In the genomic region with DNA sequence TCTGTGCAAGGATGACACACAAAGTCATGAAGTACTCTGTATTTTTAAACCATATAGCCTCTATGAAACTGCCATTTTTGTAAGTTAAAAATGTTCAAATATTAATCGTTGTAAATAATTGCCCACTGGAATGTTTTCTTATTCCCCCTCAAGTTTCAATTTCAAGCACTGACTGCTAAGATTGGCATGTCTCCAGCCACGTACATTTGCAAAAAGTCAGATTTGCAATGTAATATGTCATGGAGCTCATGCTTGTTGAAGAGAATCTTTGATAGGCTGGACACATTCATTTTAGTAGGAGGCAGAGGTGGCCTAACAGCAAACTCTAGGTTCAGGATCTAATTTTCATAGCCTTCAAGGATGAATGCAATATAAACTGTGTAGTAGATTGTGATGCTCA, we compare ENCODE assay signal across 21 cellular contexts.
"Had no signal": no experiment of that assay in that cellular context is flagged by ENCODE, and none has a peak within 500 bp of the region (broad histone marks: within the 10 kb centered on the region; RNA-seq: fewer than 3 reads in every experiment).

No MANE protein-coding gene starts in this region.

- H3K36me3 Mint-ChIP-seq: natural killer cell treated with Interleukin-12 subunit alpha and Interleukin-12 subunit beta and Interleukin-15 and Interleukin-18, amount 100 ng/mL, for 72 hours had no signal

- ATAC-seq: activated CD4-positive, alpha-beta T cell treated with anti-CD3 and anti-CD28 coated beads for 36 hours; heart left ventricle; natural killer cell treated with Interleukin-12 subunit alpha and Interleukin-12 subunit beta and Interleukin-15 and Interleukin-18, amount 100 ng/mL, for 72 hours; stimulated activated naive CD8-positive, alpha-beta T cell treated with anti-CD3 and anti-CD28 coated beads, Interleukin-15, Interleukin-2, amounts not matched to agents 100 U/mL and 50 U/mL, for 24 hours; WTC11 had no signal

- H3K9me3 Mint-ChIP-seq: activated naive CD4-positive, alpha-beta T cell treated with anti-CD3 and anti-CD28 coated beads, Interleukin-2, amount 50 U/mL, for 24 hours; endodermal cell; natural killer cell treated with Interleukin-12 subunit alpha and Interleukin-12 subunit beta and Interleukin-15 and Interleukin-18, amount 100 ng/mL, for 72 hours; WTC11 had no signal

- H3K4me3 Mint-ChIP-seq: activated CD4-positive, alpha-beta T cell treated with anti-CD3 and anti-CD28 coated beads for 36 hours; activated naive CD4-positive, alpha-beta T cell treated with anti-CD3 and anti-CD28 coated beads, Interleukin-2, amount 50 U/mL, for 24 hours; endodermal cell; natural killer cell treated with Interleukin-12 subunit alpha and Interleukin-12 subunit beta and Interleukin-15 and Interleukin-18, amount 100 ng/mL, for 72 hours; WTC11 had no signal

- H3K36me3 ChIP-seq: adrenal gland, neutrophil, uterus had no signal

- H3K4me1 Mint-ChIP-seq: activated CD4-positive, alpha-beta T cell treated with anti-CD3 and anti-CD28 coated beads for 36 hours; activated naive CD4-positive, alpha-beta T cell treated with anti-CD3 and anti-CD28 coated beads, Interleukin-2, amount 50 U/mL, for 24 hours had no signal

- H3K4me3 ChIP-seq: adrenal gland, cardiac muscle cell, dorsolateral prefrontal cortex, heart left ventricle, tibial nerve, uterus had no signal

- FAIRE-seq: colon, frontal cortex had no signal

- H3K27me3 Mint-ChIP-seq: natural killer cell treated with Interleukin-12 subunit alpha and Interleukin-12 subunit beta and Interleukin-15 and Interleukin-18, amount 100 ng/mL, for 72 hours had no signal

- H3K9me3 ChIP-seq: adrenal gland, heart left ventricle, neutrophil, tibial nerve, uterus had no signal

- DNase-seq: activated CD4-positive, alpha-beta T cell treated with anti-CD3 and anti-CD28 coated beads for 36 hours; activated CD4-positive, alpha-beta T cell treated with anti-CD3 and anti-CD28 coated beads, Interleukin-2, amount 50 U/mL, for 48 hours; activated gamma-delta T cell; adrenal gland; dorsolateral prefrontal cortex; endodermal cell; heart left ventricle; mesendoderm; stimulated activated CD4-positive, alpha-beta T cell treated with anti-CD3 and anti-CD28 coated beads, Interleukin-2, amount 100 ng/mL, for 24 hours; stimulated activated naive CD8-positive, alpha-beta T cell treated with anti-CD3 and anti-CD28 coated beads, Interleukin-15, Interleukin-2, amounts not matched to agents 100 U/mL and 50 U/mL, for 24 hours; substantia nigra; SW 1271; uterus had no signal

- H3K27ac Mint-ChIP-seq: activated CD4-positive, alpha-beta T cell treated with anti-CD3 and anti-CD28 coated beads for 36 hours; activated naive CD4-positive, alpha-beta T cell treated with anti-CD3 and anti-CD28 coated beads, Interleukin-2, amount 50 U/mL, for 24 hours; endodermal cell; natural killer cell treated with Interleukin-12 subunit alpha and Interleukin-12 subunit beta and Interleukin-15 and Interleukin-18, amount 100 ng/mL, for 72 hours; WTC11 had no signal

- H3K27me3 ChIP-seq: adrenal gland, cardiac muscle cell, dorsolateral prefrontal cortex, heart left ventricle, tibial nerve, uterus had no signal

- H3K27ac ChIP-seq: adrenal gland, cardiac muscle cell, dorsolateral prefrontal cortex, neutrophil, tibial nerve had no signal
